17 cellular contexts compared by ENCODE assay signal in genomic region chr2:216292886-216293291, GRCh38.
DNase-seq lines count a peak whose midpoint lies in the region; ATAC-seq, FAIRE-seq and TF ChIP-seq lines count a peak whose summit lies in the region.
"Had no signal": no experiment of that assay in that cellular context is flagged by ENCODE, and none has a peak within 500 bp of the region (broad histone marks: within the 10 kb centered on the region; RNA-seq: fewer than 3 reads in every experiment).

No MANE protein-coding gene starts in this region.

- 86 to 91% methylated on average over 5 of the region's 5 CpGs for WGBS in thyroid gland, 2 donors

- DNase-seq in AG10803 (ENCODE audit: low read depth) (peak; percentile 69), NCI-H446 (lab: John Stamatoyannopoulos, UW) (peak; percentile 78 to 87), cerebellar nuclear complex (lab: John Stamatoyannopoulos, UW) (peak; percentile 44 to 73), lung microvascular endothelial cell (ENCODE audit: low read depth in 2 of 2) (peak; percentile 26 to 56), HTR-8/SVneo (ENCODE audit: insufficient read length, low spot score) (no peak), thyroid gland (no peak), MV-4-11 (lab: John Stamatoyannopoulos, UW) (no peak)
- no peak for DNase-seq in natural killer cell treated with Interleukin-12 subunit alpha and Interleukin-12 subunit beta and Interleukin-15 and Interleukin-18, amount 100 ng/mL, for 72 hours (ENCODE audit: low spot score)
- DNase-seq: activated CD8-positive, alpha-beta memory T cell treated with anti-CD3 and anti-CD28 coated beads, Interleukin-2, amount 50 U/mL, for 48 hours; cortex of kidney; heart left ventricle; MM.1S; NCI-H187 treated with DMSO at 0.1 percent for 48 hours; stimulated activated naive CD8-positive, alpha-beta T cell treated with anti-CD3 and anti-CD28 coated beads, Interleukin-15, Interleukin-2, amounts not matched to agents 100 U/mL and 50 U/mL, for 24 hours had no signal

- TF ChIP-seq CTCF in AG10803 (conservative IDR thresholded peaks at IDR 0.05; ENCODE audit: low read length) (no peak), thyroid gland (IDR thresholded peaks at IDR 0.05) (no peak)

- peaks cover 19 to 22% of the 10 kb centered on the region in 2 donors for H3K4me1 ChIP-seq in thyroid gland
- H3K4me1 ChIP-seq: heart left ventricle had no signal

- no peak for FAIRE-seq in HTR-8/SVneo (lab: Jason Lieb, UNC)

- H3K4me3 ChIP-seq in AG10803 (ENCODE audit: low read length) (no peak overlapping the region), thyroid gland (replicated peaks in 1 of 3) (no peak overlapping the region)
- H3K4me3 ChIP-seq: heart left ventricle, lung had no signal

- no peaks in the 10 kb centered on the region for H3K9me3 ChIP-seq in thyroid gland
- H3K9me3 ChIP-seq: heart left ventricle had no signal

- ATAC-seq in natural killer cell treated with Interleukin-12 subunit alpha and Interleukin-12 subunit beta and Interleukin-15 and Interleukin-18, amount 100 ng/mL, for 72 hours, result no peak
- ATAC-seq: heart left ventricle; stimulated activated naive CD8-positive, alpha-beta T cell treated with anti-CD3 and anti-CD28 coated beads, Interleukin-15, Interleukin-2, amounts not matched to agents 100 U/mL and 50 U/mL, for 24 hours had no signal

- no peak overlapping the region for H3K4me3 Mint-ChIP-seq in natural killer cell treated with Interleukin-12 subunit alpha and Interleukin-12 subunit beta and Interleukin-15 and Interleukin-18, amount 100 ng/mL, for 72 hours
- H3K4me3 Mint-ChIP-seq: nephron; T-helper 2 cell treated with Interferon-gamma antibody and Interleukin-4, amounts not matched to agents 5 μg/mL and 100 μg/mL, for 36 hours had no signal

- no peak overlapping the region for H3K27ac ChIP-seq in thyroid gland
- H3K27ac ChIP-seq: heart left ventricle had no signal

- H3K27ac Mint-ChIP-seq in natural killer cell treated with Interleukin-12 subunit alpha and Interleukin-12 subunit beta and Interleukin-15 and Interleukin-18, amount 100 ng/mL, for 72 hours, result no peak overlapping the region
- H3K27ac Mint-ChIP-seq: nephron; T-helper 2 cell treated with Interferon-gamma antibody and Interleukin-4, amounts not matched to agents 5 μg/mL and 100 μg/mL, for 36 hours had no signal

- no peaks in the 10 kb centered on the region for H3K27me3 ChIP-seq in thyroid gland

- no peaks in the 10 kb centered on the region for H3K36me3 ChIP-seq in thyroid gland
- H3K36me3 ChIP-seq: heart left ventricle had no signal

- peaks cover 0 to 2% of the 10 kb centered on the region in 2 donors for H3K4me1 Mint-ChIP-seq in natural killer cell treated with Interleukin-12 subunit alpha and Interleukin-12 subunit beta and Interleukin-15 and Interleukin-18, amount 100 ng/mL, for 72 hours (ENCODE audit: low read depth in 2 of 2)
- H3K4me1 Mint-ChIP-seq: nephron had no signal

- no peaks in the 10 kb centered on the region for H3K27me3 Mint-ChIP-seq in natural killer cell treated with Interleukin-12 subunit alpha and Interleukin-12 subunit beta and Interleukin-15 and Interleukin-18, amount 100 ng/mL, for 72 hours

- no peak for TF ChIP-seq POLR2A in thyroid gland (IDR thresholded peaks at IDR 0.05)

- no peaks in the 10 kb centered on the region for H3K36me3 Mint-ChIP-seq in natural killer cell treated with Interleukin-12 subunit alpha and Interleukin-12 subunit beta and Interleukin-15 and Interleukin-18, amount 100 ng/mL, for 72 hours

- intact Hi-C loops in thyroid gland (cut with DNase I), result no loop called here

- no peaks in the 10 kb centered on the region for H3K9me3 Mint-ChIP-seq in natural killer cell treated with Interleukin-12 subunit alpha and Interleukin-12 subunit beta and Interleukin-15 and Interleukin-18, amount 100 ng/mL, for 72 hours
- H3K9me3 Mint-ChIP-seq: nephron; T-helper 2 cell treated with Interferon-gamma antibody and Interleukin-4, amounts not matched to agents 5 μg/mL and 100 μg/mL, for 36 hours had no signal

Comparison
In these comparisons a context has a peak if more than half of its experiments do, and no peak if none do; other contexts are left out.
1. DNase-seq: peak in AG10803 (single experiment), NCI-H446 (2 of 2), cerebellar nuclear complex (2 of 2) and lung microvascular endothelial cell (2 of 2); none in HTR-8/SVneo (single experiment), thyroid gland (0 of 2), natural killer cell treated with Interleukin-12 subunit alpha and Interleukin-12 subunit beta and Interleukin-15 and Interleukin-18, amount 100 ng/mL, for 72 hours (single experiment) and MV-4-11 (single experiment).